ENCODE assay signal across 8 cellular contexts in genomic region chr9:34628656-34629491, GRCh38. TPM values are rescaled to one million over a fixed set of nuclear protein-coding genes. Genes with fewer than 3 reads are reported as not detected.
DNase-seq lines count a peak whose midpoint lies in the region; FAIRE-seq and TF ChIP-seq lines count a peak whose summit lies in the region.

Gene ARID3C (minus strand): TSS chr9:34629066. CDS start chr9:34628014, 1,052 bp downstream.

- no peak for TF ChIP-seq POLR2A in ovary (IDR thresholded peaks at IDR 0.05)

- DNase-seq in Calu3 (no peak), Karpas-422 (peak; percentile 37), fibroblast of pulmonary artery (ENCODE audit: low read depth) (no peak), ovary (peak in 1 of 5 donors; percentile 56), OCI-LY7 (ENCODE audit: low spot score) (no peak), ecto neural progenitor cell (ENCODE audit: low spot score) (no peak), RCC 7860 (ENCODE audit: low spot score) (no peak)
- DNase-seq in activated T-cell treated with anti-CD3 and anti-CD28 coated beads, Interleukin-2, amount 50 U/mL, for 1 hour, result peak; percentile 62

- H3K27ac ChIP-seq in Karpas-422 (ENCODE audit: low read length) (no peak within 1 kb of the TSS), ovary (no peak within 1 kb of the TSS), OCI-LY7 (ENCODE audit: low read depth, low read length, poor library complexity, severe bottlenecking) (no peak within 1 kb of the TSS)

- TF ChIP-seq CTCF in Calu3 (IDR thresholded peaks at IDR 0.05; ENCODE audit: unreplicated experiment) (no peak), fibroblast of pulmonary artery (IDR thresholded peaks at IDR 0.05; ENCODE audit: low read length, missing control alignments) (no peak), ovary (IDR thresholded peaks at IDR 0.05) (no peak), OCI-LY7 (conservative IDR thresholded peaks at IDR 0.05; ENCODE audit: low read length) (no peak)

- H2AFZ ChIP-seq in Karpas-422 (ENCODE audit: low read length) (no peak within 1 kb of the TSS), OCI-LY7 (ENCODE audit: low read length) (no peak within 1 kb of the TSS)

- H3K4me3 Mint-ChIP-seq in Calu3 (ENCODE audit: low read depth, unreplicated experiment), result peak within 1 kb of the TSS; percentile 76

- no peak for TF ChIP-seq EP300 in ovary (IDR thresholded peaks at IDR 0.05)

- BruUV-seq in Calu3 (replicated peaks; lab: Mats Ljungman, UMichigan) (no TSS peak), OCI-LY7 (replicated peaks; lab: Mats Ljungman, UMichigan) (no TSS peak)

- H4K20me1 ChIP-seq in Karpas-422 (ENCODE audit: insufficient read depth, low read depth, low read length) (0 out of 2 replicates have a peak, but pooled peaks cover 3% of the 10 kb centered on the region), OCI-LY7 (ENCODE audit: insufficient read depth, low read length) (0 out of 2 replicates have a peak, but pooled peaks cover 5% of the 10 kb centered on the region)

- peak within 1 kb of the TSS; percentile 8 for H3K27ac Mint-ChIP-seq in Calu3 (ENCODE audit: unreplicated experiment)

- peak within 1 kb of the TSS; percentile 38 for H3K4me2 ChIP-seq in Karpas-422 (ENCODE audit: low read depth, low read length, poor library complexity, severe bottlenecking)
- H3K4me2 ChIP-seq in OCI-LY7 (ENCODE audit: low read length), result no peak within 1 kb of the TSS

- H3K4me3 ChIP-seq in Karpas-422 (ENCODE audit: low read length) (peak within 1 kb of the TSS; percentile 16; the same call in 1 of the 2 replicates), fibroblast of pulmonary artery (replicated peaks; ENCODE audit: low read depth, low read length) (peak within 1 kb of the TSS; percentile 38), ovary (peak within 1 kb of the TSS; percentile 11), OCI-LY7 (ENCODE audit: low read depth, low read length, poor library complexity, severe bottlenecking) (no peak within 1 kb of the TSS)

- no peaks in the 10 kb centered on the region for H3K9me2 ChIP-seq in Karpas-422 (replicated peaks; ENCODE audit: insufficient read depth, low read length)
- no peaks in the 10 kb centered on the region for H3K9me2 ChIP-seq in OCI-LY7 (ENCODE audit: insufficient read depth, low read length)

- peaks cover 13% of the 10 kb centered on the region for H3K4me1 Mint-ChIP-seq in Calu3 (ENCODE audit: low read depth, unreplicated experiment)

- intact Hi-C loops in Calu3 (cut with micrococcal nuclease; ENCODE audit: unreplicated experiment) (no loop called here), ovary (cut with DNase I) (no loop called here), OCI-LY7 (cut with micrococcal nuclease; ENCODE audit: unreplicated experiment) (no loop called here)

- no peaks in the 10 kb centered on the region for H3K9me3 Mint-ChIP-seq in Calu3 (ENCODE audit: low read depth, unreplicated experiment)

- no peak for FAIRE-seq in RCC 7860 (lab: Jason Lieb, UNC)

- H3K9me3 ChIP-seq in Karpas-422 (ENCODE audit: low read length) (no peaks in the 10 kb centered on the region), ovary (no peaks in the 10 kb centered on the region), OCI-LY7 (ENCODE audit: low read length) (no peaks in the 10 kb centered on the region)

- H3K4me1 ChIP-seq in Karpas-422 (ENCODE audit: low read length) (peaks cover 7% of the 10 kb centered on the region), ovary (ENCODE audit: insufficient read depth) (peaks cover 4% of the 10 kb centered on the region), OCI-LY7 (ENCODE audit: insufficient read depth, low read length, poor library complexity, severe bottlenecking) (no peaks in the 10 kb centered on the region)

- CTCF ChIA-PET in Calu3 (lab: Charles Lee) (no interaction called here), OCI-LY7 (lab: Charles Lee; ENCODE audit: unreplicated experiment) (no interaction called here)

- H3K9ac ChIP-seq in Karpas-422 (ENCODE audit: low read length), result no peak within 1 kb of the TSS

- H3K27me3 ChIP-seq in Karpas-422 (ENCODE audit: low read length) (0 out of 2 replicates have a peak, but pooled peaks cover 4% of the 10 kb centered on the region), ovary (peaks cover 12% of the 10 kb centered on the region)

- POLR2A ChIA-PET in OCI-LY7 (lab: Charles Lee), result interaction anchor here (1.2 to 1.4 kb wide), 2 partner anchors 9 to 17 kb away, joined by 3 read pairs; partner anchors contain the start of genes DCTN3 and GALT

- H3K79me2 ChIP-seq in Karpas-422 (ENCODE audit: low read length) (no peaks in the 10 kb centered on the region), OCI-LY7 (ENCODE audit: insufficient read depth, low read depth, low read length) (no peaks in the 10 kb centered on the region)

- peaks cover 8% of the 10 kb centered on the region for H3K36me3 Mint-ChIP-seq in Calu3 (ENCODE audit: insufficient read depth, unreplicated experiment)

- no peaks in the 10 kb centered on the region for H3K36me3 ChIP-seq in Karpas-422 (ENCODE audit: insufficient read depth, low read length)
- no peaks in the 10 kb centered on the region for H3K36me3 ChIP-seq in ovary
- H3K36me3 ChIP-seq in OCI-LY7 (ENCODE audit: insufficient read depth, low read length), result no peaks in the 10 kb centered on the region

- H3K27me3 Mint-ChIP-seq in Calu3 (ENCODE audit: unreplicated experiment), result peaks cover 62% of the 10 kb centered on the region

- WGBS in ovary, 3 donors, result 1 to 2% (median 2%) methylated on average over 47 to 69 of the region's 69 CpGs

RNA-seq across cellular contexts. Expression of gene ARID3C, which starts in this region (rescaled TPM):
- total RNA-seq in Calu3 (2022) (not detected in 2 replicates), ovary (under 1 TPM in 1 of 7 donors, not detected in 6; 0.40 TPM), OCI-LY7 (2022) (0.38 and 0.44 TPM in 2 replicates)
- total RNA-seq in Karpas-422 (2014; rRNA removed; shearing (Covaris generic); ENCODE audit: low replicate concordance), result 0.48 TPM in 1 of 2 replicates, not detected in the other
- polyA plus RNA-seq in ovary, result under 1 TPM in 1 of 2 donors, not detected in 1; 0.07 TPM
- 1.4 and 1.9 TPM in 2 replicates for total RNA-seq in OCI-LY7 (2014; rRNA removed; shearing (Covaris generic))

Comparison
In these comparisons a context has a peak if more than half of its experiments do, and no peak if none do; other contexts are left out.
1. Peak in DNase-seq, H3K4me3 ChIP-seq and H3K4me2 ChIP-seq in Karpas-422; RNA of the gene not detected or under 1 TPM.